ENCODE assay signal across 24 cellular contexts in genomic region chr18:62607708-62608428, GRCh38.
"Had no signal": no experiment of that assay in that cellular context is flagged by ENCODE, and none has a peak within 500 bp of the region (broad histone marks: within the 10 kb centered on the region; RNA-seq: fewer than 3 reads in every experiment).

No MANE protein-coding gene starts in this region.

- ATAC-seq: Panc1, PC-3 had no signal

- DNase-seq: Kasumi-1; MM.1S; NCI-H1092 treated with DMSO at 0.1 percent for 48 hours; NCI-H1436; NCI-H187; NCI-H2029; NCI-H2081 treated with DMSO at 0.1 percent for 48 hours; NCI-H2171; NCI-H226; NCI-H446; NCI-H510A; NCI-H524 treated with DMSO at 0.1 percent for 48 hours; NCI-H69; NCI-H774; NK-92 treated with Interleukin-12 subunit alpha and Interleukin-12 subunit beta, amount 100 ng/mL, for 24 hours; PC-3; SHP77; SK-N-SH; SW 1271 had no signal

- FAIRE-seq: HTR-8/SVneo had no signal

- H3K4me2 ChIP-seq: KMS-11, SK-N-SH had no signal

- H3K27ac ChIP-seq: HL-60, KMS-11, RWPE1 had no signal

- H3K9ac ChIP-seq: KMS-11, SK-N-SH had no signal

- H3K9me2 ChIP-seq: SK-N-SH had no signal

- H3K9me3 ChIP-seq: SK-N-SH had no signal
